ENCODE assay signal across 36 cellular contexts in the genomic region with DNA sequence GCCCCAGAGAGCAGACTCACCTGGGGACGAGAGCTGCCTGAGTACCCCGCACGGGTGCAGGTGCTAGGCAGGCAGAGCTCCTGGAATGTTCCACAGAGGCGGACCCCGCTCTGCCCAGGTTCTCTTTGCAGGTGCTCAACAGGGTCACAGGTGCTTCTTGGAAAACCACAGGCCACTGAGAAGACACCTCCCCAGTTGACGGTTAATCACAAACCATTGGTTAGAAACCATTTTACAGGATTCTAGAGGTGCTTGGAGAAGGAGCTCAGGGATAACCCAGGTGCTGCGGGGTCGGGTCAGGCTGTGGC. TPM values are rescaled to one million over a fixed set of nuclear protein-coding genes. Genes with fewer than 3 reads are reported as not detected.
"Had no signal": no experiment of that assay in that cellular context is flagged by ENCODE, and none has a peak within 500 bp of the region (broad histone marks: within the 10 kb centered on the region; RNA-seq: fewer than 3 reads in every experiment).

No MANE protein-coding gene starts in this region.

- H3K36me3 Mint-ChIP-seq: memory B cell, natural killer cell, type B pancreatic cell had no signal

- H3K27me3 Mint-ChIP-seq: dendritic cell treated with granulocyte-macrophage colony-stimulating factor and Interleukin-4, amounts not matched to agents 40 ng/mL and 50 ng/mL, for 4 days; progenitor cell of endocrine pancreas; type B pancreatic cell had no signal

- H3K4me3 ChIP-seq: colonic mucosa, gastrocnemius medialis, left ventricle myocardium inferior, lung, smooth muscle cell, stomach, tibial artery had no signal

- H3K9ac ChIP-seq: parathyroid adenoma had no signal

- H3K9me3 Mint-ChIP-seq: dendritic cell treated with granulocyte-macrophage colony-stimulating factor and Interleukin-4, amounts not matched to agents 40 ng/mL and 50 ng/mL, for 4 days; endodermal cell; memory B cell; natural killer cell; type B pancreatic cell had no signal

- H3K27me3 ChIP-seq: colonic mucosa, neutrophil had no signal

- H3K27ac Mint-ChIP-seq: dendritic cell treated with granulocyte-macrophage colony-stimulating factor and Interleukin-4, amounts not matched to agents 40 ng/mL and 50 ng/mL, for 4 days; endodermal cell; memory B cell; natural killer cell; type B pancreatic cell had no signal

- H3K4me1 Mint-ChIP-seq: memory B cell had no signal

- H3K4me2 ChIP-seq: smooth muscle cell had no signal

- ATAC-seq: esophagus mucosa, gastrocnemius medialis, natural killer cell had no signal

- H3K36me3 ChIP-seq: colonic mucosa, gastrocnemius medialis, left ventricle myocardium inferior, neutrophil, stomach, tibial artery had no signal

- DNase-seq: effector CD8-positive, alpha-beta T cell; endodermal cell; foreskin fibroblast; hippocampal formation; natural killer cell; stimulated activated CD4-positive, alpha-beta T cell treated with anti-CD3 and anti-CD28 coated beads, Interleukin-12 subunit alpha, Interleukin-12 subunit beta, amount 100 ng/mL, for 4 hours; stimulated activated CD4-positive, alpha-beta T cell treated with anti-CD3 and anti-CD28 coated beads, Interleukin-1b, Interleukin-23, amount 100 ng/mL, for 48 hours; stimulated activated CD4-positive, alpha-beta T cell treated with anti-CD3 and anti-CD28 coated beads, Interleukin-4, amount 100 ng/mL, for 1 hour; stimulated activated CD8-positive, alpha-beta memory T cell treated with anti-CD3 and anti-CD28 coated beads, Interleukin-4, amount 100 ng/mL, for 48 hours; stimulated activated naive CD4-positive, alpha-beta T cell treated with Interleukin-2 at 50 U/mL for 16 hours; stomach; tibial artery had no signal

- H3K27ac ChIP-seq: colonic mucosa, epithelial cell of prostate, gastrocnemius medialis, neutrophil, parathyroid adenoma, stomach, tibial artery had no signal

- FAIRE-seq: islet of Langerhans had no signal

- H3K4me3 Mint-ChIP-seq: dendritic cell treated with granulocyte-macrophage colony-stimulating factor and Interleukin-4, amounts not matched to agents 40 ng/mL and 50 ng/mL, for 4 days; endodermal cell; memory B cell; natural killer cell; type B pancreatic cell had no signal

- H3K79me2 ChIP-seq: parathyroid adenoma had no signal

- H3K4me1 ChIP-seq: gastrocnemius medialis, tibial artery had no signal

- H3K9me3 ChIP-seq: colonic mucosa, gastrocnemius medialis, left ventricle myocardium inferior, neutrophil, stomach, tibial artery had no signal

RNA-seq across cellular contexts. Expression of a gene that starts 17.3 kb away (rescaled TPM):
- total RNA-seq: chondrocyte, esophagus mucosa, glomerular endothelial cell, kidney epithelial cell, left ventricle myocardium inferior, mononuclear cell, natural killer cell, omental fat pad, smooth muscle cell, subcutaneous adipose tissue, urinary bladder had no signal
- polyA plus RNA-seq: lung, neural cell, smooth muscle cell, urinary bladder had no signal

RNA-seq across cellular contexts. Expression of a gene that starts 41.1 kb away (rescaled TPM):
- total RNA-seq: chondrocyte, endodermal cell, esophagus mucosa, gastrocnemius medialis, glomerular endothelial cell, kidney epithelial cell, left ventricle myocardium inferior, lung, mononuclear cell, natural killer cell, omental fat pad, progenitor cell of endocrine pancreas, sciatic nerve, smooth muscle cell, stomach, subcutaneous adipose tissue, temporal lobe, urinary bladder had no signal
- polyA plus RNA-seq: lung, neural cell, smooth muscle cell, stomach, urinary bladder had no signal
